8 cellular contexts compared by ENCODE assay signal in genomic region chr15:30985081-30985531, GRCh38. TPM values are rescaled to one million over a fixed set of nuclear protein-coding genes. Genes with fewer than 3 reads are reported as not detected.
DNase-seq lines count a peak whose midpoint lies in the region; ATAC-seq and TF ChIP-seq lines count a peak whose summit lies in the region.

No MANE protein-coding gene starts in this region.

- peak overlapping the region; percentile 25 for H3K4me3 ChIP-seq in adipocyte (ENCODE audit: low read length)
- H3K4me3 ChIP-seq in lower leg skin (ENCODE audit: low read depth, poor library complexity, severe bottlenecking) = no peak overlapping the region

- H3K9me3 Mint-ChIP-seq in stimulated activated effector memory CD8-positive, alpha-beta T cell treated with anti-CD3 and anti-CD28 coated beads, Interleukin-12 subunit alpha, Interleukin-12 subunit beta, amount 100 ng/mL, for 72 hours = no peaks in the 10 kb centered on the region

- H3K27me3 ChIP-seq in adipocyte (replicated peaks; ENCODE audit: control insufficient read depth, insufficient read depth, low read length) = no peaks in the 10 kb centered on the region

- no peaks in the 10 kb centered on the region for H3K9me3 ChIP-seq in adipocyte (ENCODE audit: control insufficient read depth, low read length)

- peaks cover 61% of the 10 kb centered on the region for H3K4me1 Mint-ChIP-seq in stimulated activated effector memory CD8-positive, alpha-beta T cell treated with anti-CD3 and anti-CD28 coated beads, Interleukin-12 subunit alpha, Interleukin-12 subunit beta, amount 100 ng/mL, for 72 hours

- H3K36me3 Mint-ChIP-seq in stimulated activated effector memory CD8-positive, alpha-beta T cell treated with anti-CD3 and anti-CD28 coated beads, Interleukin-12 subunit alpha, Interleukin-12 subunit beta, amount 100 ng/mL, for 72 hours = peaks cover 59% of the 10 kb centered on the region

- intact Hi-C loops in left ventricle myocardium superior (cut with micrococcal nuclease) (no loop called here), lower leg skin (cut with DNase I; ENCODE audit: low total_unique reads) (no loop called here)

- no peak overlapping the region for H3K4me3 Mint-ChIP-seq in stimulated activated effector memory CD8-positive, alpha-beta T cell treated with anti-CD3 and anti-CD28 coated beads, Interleukin-12 subunit alpha, Interleukin-12 subunit beta, amount 100 ng/mL, for 72 hours

- peaks cover 51% of the 10 kb centered on the region for H3K36me3 ChIP-seq in adipocyte (ENCODE audit: control insufficient read depth, insufficient read depth, low read length, severe bottlenecking)

- peaks cover 40% of the 10 kb centered on the region for H3K4me1 ChIP-seq in adipocyte (ENCODE audit: control insufficient read depth, insufficient read depth, low read length)

- ATAC-seq in GM18909 (IDR thresholded peaks at IDR 0.05; ENCODE audit: poor library complexity, unreplicated experiment) (peak; percentile 38), left ventricle myocardium superior (peak; percentile 79), GM19328 (IDR thresholded peaks at IDR 0.05; ENCODE audit: unreplicated experiment) (no peak)
- ATAC-seq in stimulated activated effector memory CD8-positive, alpha-beta T cell treated with anti-CD3 and anti-CD28 coated beads, Interleukin-12 subunit alpha, Interleukin-12 subunit beta, amount 100 ng/mL, for 72 hours = no peak

- WGBS in lower leg skin, 2 donors = 29 to 30% methylated on average over 3 of the region's 3 CpGs

- H3K9ac ChIP-seq in adipocyte (ENCODE audit: low read length) = no peak overlapping the region

- TF ChIP-seq CTCF in lower leg skin (IDR thresholded peaks at IDR 0.05) = no peak

- no peak for TF ChIP-seq POLR2A in lower leg skin (IDR thresholded peaks at IDR 0.05)

- peak; percentile 53 for DNase-seq in adipocyte (ENCODE audit: low read depth)
- no peak for DNase-seq in left ventricle myocardium superior
- DNase-seq in stimulated activated effector memory CD8-positive, alpha-beta T cell treated with anti-CD3 and anti-CD28 coated beads, Interleukin-12 subunit alpha, Interleukin-12 subunit beta, amount 100 ng/mL, for 72 hours (ENCODE audit: low spot score in 2 of 2) = no peak
- no peak for DNase-seq in COLO668 (lab: John Stamatoyannopoulos, UW; ENCODE audit: unreplicated experiment)
- no peak for DNase-seq in stimulated activated CD4-positive, alpha-beta T cell treated with anti-CD3 and anti-CD28 coated beads, Interleukin-1b, Interleukin-23, amount 100 ng/mL, for 48 hours
- no peak for DNase-seq in lower leg skin (ENCODE audit: low spot score in 2 of 2)

- H3K27ac Mint-ChIP-seq in stimulated activated effector memory CD8-positive, alpha-beta T cell treated with anti-CD3 and anti-CD28 coated beads, Interleukin-12 subunit alpha, Interleukin-12 subunit beta, amount 100 ng/mL, for 72 hours = peak overlapping the region; percentile 21

RNA-seq across cellular contexts. Expression of gene MTMR10, which starts 6.3 kb away (rescaled TPM):
- total RNA-seq in left ventricle myocardium superior (34.8 TPM), lower leg skin (10 to 100 TPM; 22.5 to 34.7 (median 31.2) TPM)

Comparison
In these comparisons a context has a peak if more than half of its experiments do, and no peak if none do; other contexts are left out.
1. ATAC-seq: peak in GM18909 (single experiment) and left ventricle myocardium superior (single experiment); none in stimulated activated effector memory CD8-positive, alpha-beta T cell treated with anti-CD3 and anti-CD28 coated beads, Interleukin-12 subunit alpha, Interleukin-12 subunit beta, amount 100 ng/mL, for 72 hours (single experiment) and GM19328 (single experiment).